Comparison of ENCODE assay signal across 8 cellular contexts in genomic region chr2:1319393-1319792, GRCh38.
"Had no signal": no experiment of that assay in that cellular context is flagged by ENCODE, and none has a peak within 500 bp of the region (broad histone marks: within the 10 kb centered on the region; RNA-seq: fewer than 3 reads in every experiment).

No MANE protein-coding gene starts in this region.

- H3K36me3 ChIP-seq: HAP-1 had no signal

- H3K4me1 ChIP-seq: HAP-1 had no signal

- H3K4me3 ChIP-seq: GM23248, GM23338, HAP-1 had no signal

- H3K4me2 ChIP-seq: GM23338 had no signal

- DNase-seq: GM23248, GOT3, H7, H9, HCEC 1CT, HFFc6 had no signal

- H2AFZ ChIP-seq: GM23248, GM23338 had no signal

- H3K9ac ChIP-seq: GM23248 had no signal

- H3K9me3 ChIP-seq: HAP-1 had no signal

- H3K27ac ChIP-seq: GM23248 had no signal
